ENCODE assay signal across 16 cellular contexts in the genomic region with DNA sequence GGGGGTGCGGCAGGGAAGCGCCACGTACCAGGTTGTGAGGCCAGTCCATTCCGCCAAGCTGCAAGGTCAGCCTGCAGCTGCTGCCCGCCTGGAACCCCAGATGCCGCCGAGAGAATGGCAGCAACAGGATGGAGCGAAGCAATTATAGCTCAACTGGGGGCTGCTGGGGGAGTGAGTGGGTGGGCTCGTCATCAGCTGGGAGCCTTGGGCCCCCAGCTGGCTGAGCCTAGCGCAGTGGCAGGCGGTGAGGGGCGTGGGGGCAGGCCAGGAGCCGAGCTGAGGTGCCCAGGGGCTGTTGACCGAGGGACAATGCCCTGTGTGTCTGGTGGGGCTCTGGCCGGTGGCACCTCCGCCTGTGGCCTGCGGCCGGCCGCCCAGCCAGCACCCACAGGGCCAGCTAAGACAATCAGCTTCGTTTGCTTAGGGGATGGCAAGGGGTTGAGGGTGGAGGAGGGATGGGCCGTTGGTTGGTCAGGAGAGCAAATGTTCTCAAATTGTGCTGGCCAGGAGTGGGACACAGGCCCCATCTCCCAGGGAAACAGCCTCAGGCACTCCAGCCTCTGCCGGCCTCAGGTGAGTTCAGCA. TPM values are rescaled to one million over a fixed set of nuclear protein-coding genes. Genes with fewer than 3 reads are reported as not detected.
A peak's percentile ranks its signal among the peaks of the same experiment; 100 is the strongest.
DNase-seq lines count a peak whose midpoint lies in the region; ATAC-seq and TF ChIP-seq lines count a peak whose summit lies in the region.
"Had no signal": no experiment of that assay in that cellular context is flagged by ENCODE, and none has a peak within 500 bp of the region (broad histone marks: within the 10 kb centered on the region; RNA-seq: fewer than 3 reads in every experiment).

A gene with protein sequence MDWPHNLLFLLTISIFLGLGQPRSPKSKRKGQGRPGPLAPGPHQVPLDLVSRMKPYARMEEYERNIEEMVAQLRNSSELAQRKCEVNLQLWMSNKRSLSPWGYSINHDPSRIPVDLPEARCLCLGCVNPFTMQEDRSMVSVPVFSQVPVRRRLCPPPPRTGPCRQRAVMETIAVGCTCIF (minus strand): TSS at position 116 of the 585 bp plus-strand sequence. CDS start 67 bp downstream, at position 49.

- no peak within 1 kb of the TSS for H3K4me3 Mint-ChIP-seq in nephron progenitor cell
- H3K4me3 Mint-ChIP-seq: activated CD4-positive, alpha-beta memory T cell treated with anti-CD3 and anti-CD28 coated beads for 36 hours; activated naive CD8-positive, alpha-beta T cell treated with anti-CD3 and anti-CD28 coated beads, Interleukin-2, amount 50 U/mL, for 24 hours; activated T-cell treated with anti-CD3 and anti-CD28 coated beads, Interleukin-2, amount 50 U/mL, for 24 hours had no signal

- no peak for TF ChIP-seq EP300 in suprapubic skin (IDR thresholded peaks at IDR 0.05)

- DNase-seq in RWPE1 (ENCODE audit: low spot score) = no peak
- DNase-seq in nephron progenitor cell = no peak
- DNase-seq in suprapubic skin (ENCODE audit: low spot score in 2 of 2) = no peak
- no peak for DNase-seq in anterior cingulate cortex (lab: John Stamatoyannopoulos, UW)
- no peak for DNase-seq in GDM1 (lab: John Stamatoyannopoulos, UW)
- DNase-seq: activated CD4-positive, alpha-beta memory T cell treated with anti-CD3 and anti-CD28 coated beads for 36 hours; activated naive CD8-positive, alpha-beta T cell treated with anti-CD3 and anti-CD28 coated beads, Interleukin-2, amount 50 U/mL, for 24 hours; activated T-cell treated with anti-CD3 and anti-CD28 coated beads, Interleukin-2, amount 50 U/mL, for 24 hours; cerebellar nuclear complex; hypothalamus; RPMI8226; stimulated activated CD4-positive, alpha-beta T cell treated with anti-CD3 and anti-CD28 coated beads, Interleukin-15, amount 100 ng/mL, for 24 hours had no signal

- no peaks in the 10 kb centered on the region for H3K9me3 Mint-ChIP-seq in nephron progenitor cell
- H3K9me3 Mint-ChIP-seq: activated CD4-positive, alpha-beta memory T cell treated with anti-CD3 and anti-CD28 coated beads for 36 hours; activated naive CD8-positive, alpha-beta T cell treated with anti-CD3 and anti-CD28 coated beads, Interleukin-2, amount 50 U/mL, for 24 hours; activated T-cell treated with anti-CD3 and anti-CD28 coated beads, Interleukin-2, amount 50 U/mL, for 24 hours had no signal

- 84% methylated on average over 15 of the region's 22 CpGs for WGBS in suprapubic skin

- POLR2A ChIA-PET in RWPE1 (lab: Yijun Ruan, JAX; ENCODE audit: low non-redundant PET) = no interaction called here

- H3K27ac Mint-ChIP-seq in nephron progenitor cell = peak within 1 kb of the TSS; percentile 75
- H3K27ac Mint-ChIP-seq: activated CD4-positive, alpha-beta memory T cell treated with anti-CD3 and anti-CD28 coated beads for 36 hours; activated naive CD8-positive, alpha-beta T cell treated with anti-CD3 and anti-CD28 coated beads, Interleukin-2, amount 50 U/mL, for 24 hours; activated T-cell treated with anti-CD3 and anti-CD28 coated beads, Interleukin-2, amount 50 U/mL, for 24 hours; progenitor cell of endocrine pancreas had no signal

- peaks cover 7% of the 10 kb centered on the region for H3K4me1 ChIP-seq in suprapubic skin

- no peaks in the 10 kb centered on the region for H3K27me3 ChIP-seq in suprapubic skin

- CTCF ChIA-PET in RWPE1 (lab: Yijun Ruan, JAX) = interaction anchor here (0.6 to 1.0 kb wide), 3 partner anchors 54 to 190 kb away, joined by 3 to 5 read pairs (median 4); no protein-coding TSS in a partner anchor

- H3K27me3 Mint-ChIP-seq in nephron progenitor cell (ENCODE audit: low read depth, poor library complexity) = peaks cover 6% of the 10 kb centered on the region
- H3K27me3 Mint-ChIP-seq: activated naive CD8-positive, alpha-beta T cell treated with anti-CD3 and anti-CD28 coated beads, Interleukin-2, amount 50 U/mL, for 24 hours; progenitor cell of endocrine pancreas had no signal

- H3K4me3 ChIP-seq in suprapubic skin = no peak within 1 kb of the TSS

- H3K27ac ChIP-seq in RWPE1 (peak within 1 kb of the TSS; percentile 75), cingulate gyrus (ENCODE audit: low read depth, low read length) (peak within 1 kb of the TSS; percentile 39), suprapubic skin (peak within 1 kb of the TSS; percentile 44)

- H3K36me3 ChIP-seq in suprapubic skin = no peaks in the 10 kb centered on the region

- no peaks in the 10 kb centered on the region for H3K36me3 Mint-ChIP-seq in nephron progenitor cell (ENCODE audit: low read depth)
- H3K36me3 Mint-ChIP-seq: activated CD4-positive, alpha-beta memory T cell treated with anti-CD3 and anti-CD28 coated beads for 36 hours had no signal

- peaks cover 53% of the 10 kb centered on the region for H3K4me1 Mint-ChIP-seq in nephron progenitor cell
- H3K4me1 Mint-ChIP-seq: activated naive CD8-positive, alpha-beta T cell treated with anti-CD3 and anti-CD28 coated beads, Interleukin-2, amount 50 U/mL, for 24 hours had no signal

- no peaks in the 10 kb centered on the region for H3K9me3 ChIP-seq in suprapubic skin

- TF ChIP-seq POLR2A in suprapubic skin (IDR thresholded peaks at IDR 0.05) = no peak

- TF ChIP-seq CTCF in RWPE1 (conservative IDR thresholded peaks at IDR 0.05; ENCODE audit: low read depth) (no peak), nephron progenitor cell (IDR thresholded peaks at IDR 0.05) (no peak), suprapubic skin (IDR thresholded peaks at IDR 0.05) (no peak)

- no peak for ATAC-seq in HG02759 (IDR thresholded peaks at IDR 0.05; ENCODE audit: unreplicated experiment)
- ATAC-seq: activated naive CD8-positive, alpha-beta T cell treated with anti-CD3 and anti-CD28 coated beads, Interleukin-2, amount 50 U/mL, for 24 hours had no signal

RNA-seq across cellular contexts. Expression of the gene that starts here (rescaled TPM):
- total RNA-seq in suprapubic skin = not detected
- total RNA-seq: activated CD4-positive, alpha-beta memory T cell treated with anti-CD3 and anti-CD28 coated beads for 36 hours; M059J; progenitor cell of endocrine pancreas had no signal
